In genomic region chr1:59520759-59521442, GRCh38 we compare ENCODE assay signal across 12 cellular contexts.
DNase-seq lines count a peak whose midpoint lies in the region; ATAC-seq and TF ChIP-seq lines count a peak whose summit lies in the region.
"Had no signal": no experiment of that assay in that cellular context is flagged by ENCODE, and none has a peak within 500 bp of the region (broad histone marks: within the 10 kb centered on the region; RNA-seq: fewer than 3 reads in every experiment).

No MANE protein-coding gene starts in this region.

- no peak for ATAC-seq in GM19463 (IDR thresholded peaks at IDR 0.05; ENCODE audit: unreplicated experiment)

- H3K4me3 Mint-ChIP-seq in MCF 10A (ENCODE audit: unreplicated experiment): no peak overlapping the region
- H3K4me3 Mint-ChIP-seq in nephron: peak overlapping the region in 1 of 3 experiments; percentile 10
- H3K4me3 Mint-ChIP-seq: activated T-helper 1 cell treated with anti-CD3 and anti-CD28 coated beads, Interleukin-12 subunit alpha, Interleukin-12 subunit beta, Interleukin-2, Interleukin-4 antibody, amounts not matched to agents 30 ng/mL and 10 ng/mL and 1 ng/mL, durations not matched to agents 14 hours and 24 hours and 36 hours had no signal

- H3K27ac ChIP-seq in breast epithelium (peak overlapping the region; percentile 68 to 72), vagina (peak overlapping the region; percentile 70)
- H3K27ac ChIP-seq: colonic mucosa, HL-60, VCaP had no signal

- intact Hi-C loops in breast epithelium (cut with DNase I; ENCODE audit: low total_unique reads) (no loop called here), MCF 10A (cut with micrococcal nuclease) (no loop called here), vagina (cut with DNase I) (no loop called here)

- DNase-seq in breast epithelium (ENCODE audit: low spot score in 2 of 2) (no peak), MCF 10A (ENCODE audit: unreplicated experiment) (no peak), fibroblast of peridontal ligament (ENCODE audit: extremely low read depth) (peak; percentile 86), vagina (ENCODE audit: extremely low spot score in 2 of 2) (no peak), dedifferentiated amniotic fluid mesenchymal stem cell (ENCODE audit: extremely low spot score) (no peak), NCI-H1105 treated with DMSO at 0.1 percent for 48 hours (lab: John Stamatoyannopoulos, UW) (no peak)
- DNase-seq: colonic mucosa had no signal

- H3K27ac Mint-ChIP-seq in MCF 10A (ENCODE audit: low read depth, unreplicated experiment) (no peak overlapping the region), nephron (peak overlapping the region; percentile 85 to 95 (median 93))
- H3K27ac Mint-ChIP-seq: activated T-helper 1 cell treated with anti-CD3 and anti-CD28 coated beads, Interleukin-12 subunit alpha, Interleukin-12 subunit beta, Interleukin-2, Interleukin-4 antibody, amounts not matched to agents 30 ng/mL and 10 ng/mL and 1 ng/mL, durations not matched to agents 14 hours and 24 hours and 36 hours had no signal

- no peaks in the 10 kb centered on the region for H3K9me3 ChIP-seq in breast epithelium
- no peaks in the 10 kb centered on the region for H3K9me3 ChIP-seq in vagina
- H3K9me3 ChIP-seq: colonic mucosa had no signal

- H3K27me3 Mint-ChIP-seq in MCF 10A (ENCODE audit: insufficient read depth, unreplicated experiment): no peaks in the 10 kb centered on the region
- no peaks in the 10 kb centered on the region for H3K27me3 Mint-ChIP-seq in nephron (ENCODE audit: low read depth)

- CTCF ChIA-PET in MCF 10A (lab: Yijun Ruan, JAX): no interaction called here

- H3K4me1 Mint-ChIP-seq in MCF 10A (ENCODE audit: insufficient read depth, unreplicated experiment) (peaks cover 7% of the 10 kb centered on the region), nephron (peaks cover 41% of the 10 kb centered on the region)

- TF ChIP-seq POLR2A in breast epithelium (IDR thresholded peaks at IDR 0.05) (no peak), vagina (IDR thresholded peaks at IDR 0.05) (no peak)

- H3K36me3 Mint-ChIP-seq in MCF 10A (ENCODE audit: insufficient read depth, unreplicated experiment): no peaks in the 10 kb centered on the region
- H3K36me3 Mint-ChIP-seq in nephron (ENCODE audit: low read depth): peaks cover 4% of the 10 kb centered on the region

- TF ChIP-seq CTCF in breast epithelium (IDR thresholded peaks at IDR 0.05): no peak
- TF ChIP-seq CTCF in MCF 10A (IDR thresholded peaks at IDR 0.05; ENCODE audit: unreplicated experiment): no peak
- TF ChIP-seq CTCF in nephron (IDR thresholded peaks at IDR 0.05; ENCODE audit: unreplicated experiment in 3 of 3): no peak
- no peak for TF ChIP-seq CTCF in vagina (IDR thresholded peaks at IDR 0.05)

- H3K36me3 ChIP-seq in breast epithelium: no peaks in the 10 kb centered on the region
- no peaks in the 10 kb centered on the region for H3K36me3 ChIP-seq in vagina
- H3K36me3 ChIP-seq: colonic mucosa had no signal

- H3K4me1 ChIP-seq in breast epithelium: peaks cover 0 to 10% of the 10 kb centered on the region in 2 donors
- peaks cover 20% of the 10 kb centered on the region for H3K4me1 ChIP-seq in vagina

- POLR2A ChIA-PET in MCF 10A (lab: Yijun Ruan, JAX): interaction anchor here (0.9 kb wide), 1 partner anchor 11 kb away, joined by 3 read pairs; no protein-coding TSS in a partner anchor

- H3K27me3 ChIP-seq in breast epithelium (no peaks in the 10 kb centered on the region), vagina (no peaks in the 10 kb centered on the region)
- H3K27me3 ChIP-seq: colonic mucosa had no signal

- H3K4me3 ChIP-seq in breast epithelium: peak overlapping the region in 1 of 3 donors; percentile 2
- no peak overlapping the region for H3K4me3 ChIP-seq in vagina
- H3K4me3 ChIP-seq: colonic mucosa had no signal

- no TSS peak for BruUV-seq in MCF 10A (replicated peaks; lab: Mats Ljungman, UMichigan)

- H3K9me3 Mint-ChIP-seq in MCF 10A (ENCODE audit: unreplicated experiment) (no peaks in the 10 kb centered on the region), nephron (no peaks in the 10 kb centered on the region)
- H3K9me3 Mint-ChIP-seq: activated T-helper 1 cell treated with anti-CD3 and anti-CD28 coated beads, Interleukin-12 subunit alpha, Interleukin-12 subunit beta, Interleukin-2, Interleukin-4 antibody, amounts not matched to agents 30 ng/mL and 10 ng/mL and 1 ng/mL, durations not matched to agents 14 hours and 24 hours and 36 hours had no signal
